Comparison of ENCODE assay signal across 10 cellular contexts in genomic region chr9:132407196-132407595, GRCh38. TPM values are rescaled to one million over a fixed set of nuclear protein-coding genes. Genes with fewer than 3 reads are reported as not detected.
DNase-seq lines count a peak whose midpoint lies in the region; ATAC-seq, FAIRE-seq and TF ChIP-seq lines count a peak whose summit lies in the region.
"Had no signal": no experiment of that assay in that cellular context is flagged by ENCODE, and none has a peak within 500 bp of the region (broad histone marks: within the 10 kb centered on the region; RNA-seq: fewer than 3 reads in every experiment).

No MANE protein-coding gene starts in this region.

- intact Hi-C loops in activated CD4-positive, alpha-beta T cell treated with anti-CD3 and anti-CD28 coated beads for 36 hours (cut with DNase I, micrococcal nuclease) = loop anchor here (2.0 to 10.0 kb wide), 4 partner anchors 80 to 738 kb away; partner anchors contain the start of genes AK8 (in 1 of the 2), GTF3C4 (in 1 of the 2) and SPACA9 (in 1 of the 2)
- intact Hi-C loops in stomach (cut with DNase I; ENCODE audit: low total_unique reads) = no loop called here

- peaks cover 16% of the 10 kb centered on the region for H3K27me3 ChIP-seq in keratinocyte (ENCODE audit: control insufficient read depth, extremely low read depth, insufficient read depth, low read length)
- peaks cover 0 to 33% (median 28%) of the 10 kb centered on the region in 3 donors for H3K27me3 ChIP-seq in stomach

- H3K4me3 ChIP-seq in keratinocyte (ENCODE audit: control insufficient read depth in 2 of 3, extremely low read depth in 1 of 3, insufficient read depth in 2 of 3, low read depth in 1 of 3, low read length in 3 of 3) = peak overlapping the region in 1 of 3 experiments; percentile 87
- H3K4me3 ChIP-seq in stomach = peak overlapping the region; percentile 71 to 84 (median 74)

- peaks cover 14% of the 10 kb centered on the region for H3K79me2 ChIP-seq in keratinocyte (ENCODE audit: control insufficient read depth, insufficient read depth, low read length)

- CTCF ChIA-PET in activated CD4-positive, alpha-beta T cell treated with anti-CD3 and anti-CD28 coated beads for 36 hours (lab: Charles Lee) = no interaction called here
- CTCF ChIA-PET in activated CD4-positive, alpha-beta memory T cell treated with anti-CD3 and anti-CD28 coated beads, Interleukin-2, amount 10 ng/mL, durations not matched to agents 7 days and 5 days (lab: Charles Lee) = no interaction called here

- dilution Hi-C loops in keratinocyte (cut with MboI; ENCODE audit: extremely low pct_ligation_motif_present, low sequenced_read_pairs) = no loop called here

- TF ChIP-seq POLR2A in stomach (IDR thresholded peaks at IDR 0.05) = no peak

- H3K36me3 Mint-ChIP-seq in activated CD4-positive, alpha-beta T cell treated with anti-CD3 and anti-CD28 coated beads for 36 hours (ENCODE audit: low read depth) = peaks cover 22% of the 10 kb centered on the region
- H3K36me3 Mint-ChIP-seq in activated CD4-positive, alpha-beta memory T cell treated with anti-CD3 and anti-CD28 coated beads, Interleukin-2, amount 10 ng/mL, durations not matched to agents 7 days and 5 days (ENCODE audit: low read depth) = peaks cover 26% of the 10 kb centered on the region

- TF ChIP-seq CTCF in keratinocyte (optimal IDR thresholded peaks at IDR 0.05 in 1 of 3, IDR thresholded peaks at IDR 0.05 in 1 of 3, conservative IDR thresholded peaks at IDR 0.05 in 1 of 3; ENCODE audit: extremely low read depth in 1 of 3, insufficient read depth in 2 of 3, low read length in 3 of 3) (no peak), stomach (IDR thresholded peaks at IDR 0.05) (no peak)

- POLR2A ChIA-PET in activated CD4-positive, alpha-beta T cell treated with anti-CD3 and anti-CD28 coated beads for 36 hours (lab: Charles Lee) = no interaction called here
- POLR2A ChIA-PET in activated CD4-positive, alpha-beta memory T cell treated with anti-CD3 and anti-CD28 coated beads, Interleukin-2, amount 10 ng/mL, durations not matched to agents 7 days and 5 days (lab: Charles Lee) = interaction anchor here (5.5 kb wide), 1 partner anchor 54 kb away, joined by 62 read pairs; the partner anchor contains the start of gene SETX

- H4K20me1 ChIP-seq in keratinocyte (ENCODE audit: control insufficient read depth, extremely low read depth, insufficient read depth, low read length) = no peaks in the 10 kb centered on the region

- H2AFZ ChIP-seq in keratinocyte (ENCODE audit: control insufficient read depth, low read length) = peak overlapping the region; percentile 95

- no peak overlapping the region for H3K27ac ChIP-seq in keratinocyte (ENCODE audit: control insufficient read depth, insufficient read depth, low read length)
- peak overlapping the region in 2 of 5 donors; percentile 41 to 71 for H3K27ac ChIP-seq in stomach

- H3K9me3 Mint-ChIP-seq in activated CD4-positive, alpha-beta T cell treated with anti-CD3 and anti-CD28 coated beads for 36 hours (ENCODE audit: low read depth) = no peaks in the 10 kb centered on the region
- no peaks in the 10 kb centered on the region for H3K9me3 Mint-ChIP-seq in activated CD4-positive, alpha-beta memory T cell treated with anti-CD3 and anti-CD28 coated beads, Interleukin-2, amount 10 ng/mL, durations not matched to agents 7 days and 5 days

- WGBS in stomach, 5 donors = 75 to 94% (median 89%) methylated on average over 2 of the region's 2 CpGs

- no peaks in the 10 kb centered on the region for H3K9me1 ChIP-seq in keratinocyte (ENCODE audit: control insufficient read depth, extremely low read depth, insufficient read depth, low read length)

- H3K36me3 ChIP-seq in keratinocyte (ENCODE audit: control insufficient read depth in 2 of 2, extremely low read depth in 1 of 2, insufficient read depth in 2 of 2, low read length in 2 of 2) = peaks cover 2 to 5% of the 10 kb centered on the region in 2 experiments
- H3K36me3 ChIP-seq in stomach = peaks cover 0 to 16% (median 13%) of the 10 kb centered on the region in 4 donors

- no peak for TF ChIP-seq EP300 in stomach (IDR thresholded peaks at IDR 0.05)

- H3K9me3 ChIP-seq in keratinocyte (ENCODE audit: control insufficient read depth, low read depth, low read length) (no peaks in the 10 kb centered on the region), stomach (no peaks in the 10 kb centered on the region)

- H3K4me1 Mint-ChIP-seq in activated CD4-positive, alpha-beta T cell treated with anti-CD3 and anti-CD28 coated beads for 36 hours = peaks cover 54% of the 10 kb centered on the region
- peaks cover 57% of the 10 kb centered on the region for H3K4me1 Mint-ChIP-seq in activated CD4-positive, alpha-beta memory T cell treated with anti-CD3 and anti-CD28 coated beads, Interleukin-2, amount 10 ng/mL, durations not matched to agents 7 days and 5 days

- peak overlapping the region; percentile 96 for H3K4me3 Mint-ChIP-seq in activated CD4-positive, alpha-beta T cell treated with anti-CD3 and anti-CD28 coated beads for 36 hours
- peak overlapping the region; percentile 88 for H3K4me3 Mint-ChIP-seq in activated CD4-positive, alpha-beta memory T cell treated with anti-CD3 and anti-CD28 coated beads, Interleukin-2, amount 10 ng/mL, durations not matched to agents 7 days and 5 days

- no peak overlapping the region for H3K9ac ChIP-seq in keratinocyte (ENCODE audit: control insufficient read depth, extremely low read depth, insufficient read depth, low read length)

- H3K27me3 Mint-ChIP-seq in activated CD4-positive, alpha-beta T cell treated with anti-CD3 and anti-CD28 coated beads for 36 hours = peaks cover 13% of the 10 kb centered on the region
- H3K27me3 Mint-ChIP-seq in activated CD4-positive, alpha-beta memory T cell treated with anti-CD3 and anti-CD28 coated beads, Interleukin-2, amount 10 ng/mL, durations not matched to agents 7 days and 5 days = peaks cover 28% of the 10 kb centered on the region

- FAIRE-seq in keratinocyte (lab: Jason Lieb, UNC) = no peak
- FAIRE-seq: endometrium had no signal

- no peak for ATAC-seq in activated CD4-positive, alpha-beta T cell treated with anti-CD3 and anti-CD28 coated beads for 36 hours
- no peak for ATAC-seq in GM21529 (IDR thresholded peaks at IDR 0.05; ENCODE audit: unreplicated experiment)
- no peak for ATAC-seq in GM18517 (IDR thresholded peaks at IDR 0.05; ENCODE audit: unreplicated experiment)

- H3K4me1 ChIP-seq in keratinocyte (ENCODE audit: control insufficient read depth, extremely low read depth, insufficient read depth, low read length) (peaks cover 22% of the 10 kb centered on the region), stomach (peaks cover 26 to 57% (median 51%) of the 10 kb centered on the region in 4 donors)

- no peak for DNase-seq in activated CD4-positive, alpha-beta T cell treated with anti-CD3 and anti-CD28 coated beads for 36 hours
- no peak for DNase-seq in activated CD4-positive, alpha-beta T cell treated with anti-CD3 and anti-CD28 coated beads, Interleukin-2, amount 50 U/mL, for 1 hour
- DNase-seq in activated CD4-positive, alpha-beta memory T cell treated with anti-CD3 and anti-CD28 coated beads, Interleukin-2, amount 10 ng/mL, durations not matched to agents 7 days and 5 days = no peak
- DNase-seq in keratinocyte (ENCODE audit: low read depth, low spot score) (no peak), stomach (no peak), NCI-H1105 (lab: John Stamatoyannopoulos, UW) (no peak)

- H3K27ac Mint-ChIP-seq in activated CD4-positive, alpha-beta T cell treated with anti-CD3 and anti-CD28 coated beads for 36 hours = peak overlapping the region; percentile 91
- peak overlapping the region; percentile 95 for H3K27ac Mint-ChIP-seq in activated CD4-positive, alpha-beta memory T cell treated with anti-CD3 and anti-CD28 coated beads, Interleukin-2, amount 10 ng/mL, durations not matched to agents 7 days and 5 days

- H3K4me2 ChIP-seq in keratinocyte (ENCODE audit: control insufficient read depth, extremely low read depth, insufficient read depth, low read depth, low read length) = peak overlapping the region; percentile 97

RNA-seq across cellular contexts. Expression of gene TTF1, which starts 0.6 kb away (rescaled TPM):
- total RNA-seq in activated CD4-positive, alpha-beta T cell treated with anti-CD3 and anti-CD28 coated beads for 36 hours = 10 to 100 TPM; 31.9 to 33.4 TPM
- 10 to 100 TPM; 24.5 to 26.1 TPM for total RNA-seq in activated CD4-positive, alpha-beta memory T cell treated with anti-CD3 and anti-CD28 coated beads, Interleukin-2, amount 10 ng/mL, durations not matched to agents 7 days and 5 days
- polyA plus RNA-seq in keratinocyte = 5.3 to 7.5 TPM (median 7.2 TPM) in 3 replicates
- polyA plus RNA-seq in keratinocyte (2011; ENCODE audit: low read depth) = 14.2 TPM
- 5.9 and 7.2 TPM in 2 replicates for polyA plus RNA-seq in keratinocyte (2011; cell fraction: cytosol; rRNA removed)
- 6.8 and 8.4 TPM in 2 replicates for polyA plus RNA-seq in keratinocyte (2011; cell fraction: nucleus; rRNA removed)
- 6.0 and 7.3 TPM in 2 replicates for polyA plus RNA-seq in keratinocyte (2012; ENCODE audit: low replicate concordance)
- polyA minus RNA-seq in keratinocyte = 0.63 to 2.8 TPM in 2 of 3 replicates, not detected in the other
- polyA minus RNA-seq in keratinocyte (2011; cell fraction: cytosol; rRNA and poly(A)+ RNA removed) = 1.5 TPM
- polyA minus RNA-seq in keratinocyte (2011; cell fraction: nucleus; rRNA and poly(A)+ RNA removed) = 1.9 and 3.1 TPM in 2 replicates
- 10 to 100 TPM in 2 of 5 donors, 1 to 10 TPM in 3; 4.0 to 13.4 (median 4.9) TPM for total RNA-seq in stomach
- polyA plus RNA-seq in stomach = 10 to 100 TPM; 13.6 to 18.5 (median 16.6) TPM

RNA-seq across cellular contexts. Expression of gene CFAP77, which starts 2.8 kb away (rescaled TPM):
- not detected for total RNA-seq in activated CD4-positive, alpha-beta T cell treated with anti-CD3 and anti-CD28 coated beads for 36 hours
- not detected for total RNA-seq in activated CD4-positive, alpha-beta memory T cell treated with anti-CD3 and anti-CD28 coated beads, Interleukin-2, amount 10 ng/mL, durations not matched to agents 7 days and 5 days
- not detected in 3 replicates for polyA plus RNA-seq in keratinocyte
- polyA plus RNA-seq in keratinocyte (2011; ENCODE audit: low read depth) = not detected
- polyA plus RNA-seq in keratinocyte (2011; cell fraction: cytosol; rRNA removed) = not detected in 2 replicates
- not detected in 2 replicates for polyA plus RNA-seq in keratinocyte (2011; cell fraction: nucleus; rRNA removed)
- not detected in 2 replicates for polyA plus RNA-seq in keratinocyte (2012; ENCODE audit: low replicate concordance)
- not detected in 3 replicates for polyA minus RNA-seq in keratinocyte
- polyA minus RNA-seq in keratinocyte (2011; cell fraction: cytosol; rRNA and poly(A)+ RNA removed) = not detected
- polyA minus RNA-seq in keratinocyte (2011; cell fraction: nucleus; rRNA and poly(A)+ RNA removed) = not detected in 2 replicates
- total RNA-seq in stomach = not detected
- polyA plus RNA-seq in stomach = not detected
- total RNA-seq: HT1080 had no signal

RNA-seq across cellular contexts. Expression of gene SETX, which starts 52.4 kb away (rescaled TPM):
- 10 to 100 TPM; 37.5 to 38.1 TPM for total RNA-seq in activated CD4-positive, alpha-beta T cell treated with anti-CD3 and anti-CD28 coated beads for 36 hours
- total RNA-seq in activated CD4-positive, alpha-beta memory T cell treated with anti-CD3 and anti-CD28 coated beads, Interleukin-2, amount 10 ng/mL, durations not matched to agents 7 days and 5 days = 10 to 100 TPM; 63.7 to 69.4 TPM
- polyA plus RNA-seq in keratinocyte = 16.6 to 23.8 TPM (median 19.7 TPM) in 3 replicates
- polyA plus RNA-seq in keratinocyte (2011; ENCODE audit: low read depth) = 35.1 TPM
- 9.1 and 14.3 TPM in 2 replicates for polyA plus RNA-seq in keratinocyte (2011; cell fraction: cytosol; rRNA removed)
- 38.2 and 43.2 TPM in 2 replicates for polyA plus RNA-seq in keratinocyte (2011; cell fraction: nucleus; rRNA removed)
- 17.4 and 25.4 TPM in 2 replicates for polyA plus RNA-seq in keratinocyte (2012; ENCODE audit: low replicate concordance)
- 23.3 to 75.1 TPM (median 60.0 TPM) in 3 replicates for polyA minus RNA-seq in keratinocyte
- polyA minus RNA-seq in keratinocyte (2011; cell fraction: cytosol; rRNA and poly(A)+ RNA removed) = 21.9 TPM
- polyA minus RNA-seq in keratinocyte (2011; cell fraction: nucleus; rRNA and poly(A)+ RNA removed) = 62.7 and 116 TPM in 2 replicates
- 10 to 100 TPM; 33.9 to 96.7 (median 35.6) TPM for total RNA-seq in stomach
- polyA plus RNA-seq in stomach = 10 to 100 TPM in 1 of 3 donors, 1 to 10 TPM in 2; 7.9 to 15.2 (median 8.4) TPM
